Comparison of ENCODE assay signal across 1 cellular context in the genomic region with DNA sequence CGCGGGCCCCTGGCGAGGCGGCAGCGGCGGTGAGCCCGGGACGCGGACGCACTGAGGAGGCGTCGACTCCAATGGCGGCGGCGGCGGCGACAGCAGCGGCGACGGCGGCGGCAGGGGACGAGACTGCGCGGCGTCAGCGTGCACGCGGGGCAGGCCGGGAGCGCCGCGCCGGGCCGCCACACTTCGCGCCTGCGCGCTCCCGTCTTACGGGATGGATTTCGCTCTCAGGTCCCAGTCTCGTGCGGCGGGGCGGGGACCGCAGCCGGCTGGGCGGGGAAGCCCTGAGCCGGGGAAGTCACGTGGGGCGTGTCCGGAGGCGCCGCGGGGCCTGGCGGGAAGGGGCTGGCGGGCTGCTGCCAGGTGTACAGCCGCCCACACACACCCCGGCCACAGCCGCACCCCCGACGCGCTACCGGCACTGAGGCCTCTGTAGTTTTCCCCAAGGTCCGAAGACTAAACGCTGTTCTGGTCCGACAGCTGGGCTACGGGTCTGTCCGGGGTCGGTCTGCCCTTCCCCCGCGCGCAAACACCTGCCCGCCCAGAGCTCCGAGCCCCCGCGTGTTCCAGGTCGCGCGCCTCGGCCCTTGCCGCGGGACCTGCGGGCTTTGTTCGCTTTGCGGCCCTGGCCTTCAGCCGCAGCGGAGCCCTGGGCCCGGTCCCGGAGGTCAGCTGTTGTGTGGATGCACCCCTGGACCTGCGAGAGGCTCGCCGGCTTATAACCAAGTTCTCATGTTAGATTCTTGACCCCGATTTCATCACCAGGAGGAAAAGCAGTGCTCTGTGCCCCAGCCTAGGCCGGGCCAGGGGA.
TF ChIP-seq lines count a peak whose summit lies in the region.

A gene (minus strand): TSS at position 91 of the 808 bp plus-strand sequence. CDS start 239 bp downstream, outside the sequence.

TF ChIP-seq in K562, 482 proteins besides CTCF, POLR2A, EP300 and RAD21 (continued from another document and continues in another):
- TF ChIP-seq, protein P1, sequence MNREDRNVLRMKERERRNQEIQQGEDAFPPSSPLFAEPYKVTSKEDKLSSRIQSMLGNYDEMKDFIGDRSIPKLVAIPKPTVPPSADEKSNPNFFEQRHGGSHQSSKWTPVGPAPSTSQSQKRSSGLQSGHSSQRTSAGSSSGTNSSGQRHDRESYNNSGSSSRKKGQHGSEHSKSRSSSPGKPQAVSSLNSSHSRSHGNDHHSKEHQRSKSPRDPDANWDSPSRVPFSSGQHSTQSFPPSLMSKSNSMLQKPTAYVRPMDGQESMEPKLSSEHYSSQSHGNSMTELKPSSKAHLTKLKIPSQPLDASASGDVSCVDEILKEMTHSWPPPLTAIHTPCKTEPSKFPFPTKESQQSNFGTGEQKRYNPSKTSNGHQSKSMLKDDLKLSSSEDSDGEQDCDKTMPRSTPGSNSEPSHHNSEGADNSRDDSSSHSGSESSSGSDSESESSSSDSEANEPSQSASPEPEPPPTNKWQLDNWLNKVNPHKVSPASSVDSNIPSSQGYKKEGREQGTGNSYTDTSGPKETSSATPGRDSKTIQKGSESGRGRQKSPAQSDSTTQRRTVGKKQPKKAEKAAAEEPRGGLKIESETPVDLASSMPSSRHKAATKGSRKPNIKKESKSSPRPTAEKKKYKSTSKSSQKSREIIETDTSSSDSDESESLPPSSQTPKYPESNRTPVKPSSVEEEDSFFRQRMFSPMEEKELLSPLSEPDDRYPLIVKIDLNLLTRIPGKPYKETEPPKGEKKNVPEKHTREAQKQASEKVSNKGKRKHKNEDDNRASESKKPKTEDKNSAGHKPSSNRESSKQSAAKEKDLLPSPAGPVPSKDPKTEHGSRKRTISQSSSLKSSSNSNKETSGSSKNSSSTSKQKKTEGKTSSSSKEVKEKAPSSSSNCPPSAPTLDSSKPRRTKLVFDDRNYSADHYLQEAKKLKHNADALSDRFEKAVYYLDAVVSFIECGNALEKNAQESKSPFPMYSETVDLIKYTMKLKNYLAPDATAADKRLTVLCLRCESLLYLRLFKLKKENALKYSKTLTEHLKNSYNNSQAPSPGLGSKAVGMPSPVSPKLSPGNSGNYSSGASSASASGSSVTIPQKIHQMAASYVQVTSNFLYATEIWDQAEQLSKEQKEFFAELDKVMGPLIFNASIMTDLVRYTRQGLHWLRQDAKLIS (CRISPR knock-in tag; IDR thresholded peaks at IDR 0.05), result no peak
- no peak for TF ChIP-seq GTF2A2 (tag; IDR thresholded peaks at IDR 0.05)
- TF ChIP-seq CHD2 (IDR thresholded peaks at IDR 0.05; ENCODE audit: low read depth, low read length), result peak; percentile 62; the same call in 1 of the 2 replicates
- no peak for TF ChIP-seq NBN (IDR thresholded peaks at IDR 0.05; ENCODE audit: low read depth)
- peak; percentile 60 for TF ChIP-seq POLR2B (IDR thresholded peaks at IDR 0.05; ENCODE audit: low read depth, partially characterized antibody)
- TF ChIP-seq ETV5 (CRISPR knock-in tag; IDR thresholded peaks at IDR 0.05; ENCODE audit: low read depth), result no peak
- peak; percentile 64; the same call in 1 of the 2 replicates for TF ChIP-seq ZNF212 (CRISPR knock-in tag; IDR thresholded peaks at IDR 0.05)
- peak; percentile 38; the same call in 1 of the 2 replicates for TF ChIP-seq JUND (IDR thresholded peaks at IDR 0.05; ENCODE audit: borderline replicate concordance, low read depth, low read length)
- no peak; the same call in 2 of the 3 replicates for TF ChIP-seq JUND (tag; IDR thresholded peaks at IDR 0.05; ENCODE audit: borderline replicate concordance, low read depth, low read length)
- TF ChIP-seq CBX2 (IDR thresholded peaks at IDR 0.05; ENCODE audit: insufficient read depth, low read length, poor library complexity, severe bottlenecking), result no peak
- no peak for TF ChIP-seq MCM3 (IDR thresholded peaks at IDR 0.05)
- TF ChIP-seq ZNF644 (tag; IDR thresholded peaks at IDR 0.05; ENCODE audit: low read depth), result no peak
- TF ChIP-seq ZNF324 (CRISPR knock-in tag; IDR thresholded peaks at IDR 0.05), result no peak
- TF ChIP-seq MEF2A (IDR thresholded peaks at IDR 0.05; ENCODE audit: control insufficient read depth, low read depth, low read length), result no peak
- no peak for TF ChIP-seq EZH2 (IDR thresholded peaks at IDR 0.05; ENCODE audit: borderline replicate concordance, low read depth, low read length)
- no peak for TF ChIP-seq COPS2 (conservative IDR thresholded peaks at IDR 0.05)
- TF ChIP-seq RNF2 (IDR thresholded peaks at IDR 0.05), result peak; percentile 21; the same call in 1 of the 2 replicates
- 0 out of 4 replicates have a peak, but pooled peaks of 1 of the 2 experiments have one; percentile 28 for TF ChIP-seq TEAD1 (CRISPR knock-in tag; IDR thresholded peaks at IDR 0.05)
- TF ChIP-seq ZNF444 (CRISPR knock-in tag; IDR thresholded peaks at IDR 0.05), result no peak
- TF ChIP-seq, protein P2, sequence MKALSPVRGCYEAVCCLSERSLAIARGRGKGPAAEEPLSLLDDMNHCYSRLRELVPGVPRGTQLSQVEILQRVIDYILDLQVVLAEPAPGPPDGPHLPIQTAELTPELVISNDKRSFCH (CRISPR knock-in tag; IDR thresholded peaks at IDR 0.05), result no peak
- TF ChIP-seq, protein P2 (tag; IDR thresholded peaks at IDR 0.05), result no peak
- no peak for TF ChIP-seq CHD1 (IDR thresholded peaks at IDR 0.05; ENCODE audit: low read length)
- no peak for TF ChIP-seq POLR3G (IDR thresholded peaks at IDR 0.05; ENCODE audit: extremely low read depth, insufficient read length, insufficient replicate concordance)
- TF ChIP-seq MTA3 (IDR thresholded peaks at IDR 0.05; ENCODE audit: borderline replicate concordance), result peak; percentile 69; the same call in 1 of the 2 replicates
- no peak for TF ChIP-seq SAFB2 (IDR thresholded peaks at IDR 0.05; ENCODE audit: borderline replicate concordance, low read depth, low read length, severe bottlenecking)
- no peak for TF ChIP-seq GABPB2 (CRISPR knock-in tag; conservative IDR thresholded peaks at IDR 0.05)
- TF ChIP-seq, protein P3, sequence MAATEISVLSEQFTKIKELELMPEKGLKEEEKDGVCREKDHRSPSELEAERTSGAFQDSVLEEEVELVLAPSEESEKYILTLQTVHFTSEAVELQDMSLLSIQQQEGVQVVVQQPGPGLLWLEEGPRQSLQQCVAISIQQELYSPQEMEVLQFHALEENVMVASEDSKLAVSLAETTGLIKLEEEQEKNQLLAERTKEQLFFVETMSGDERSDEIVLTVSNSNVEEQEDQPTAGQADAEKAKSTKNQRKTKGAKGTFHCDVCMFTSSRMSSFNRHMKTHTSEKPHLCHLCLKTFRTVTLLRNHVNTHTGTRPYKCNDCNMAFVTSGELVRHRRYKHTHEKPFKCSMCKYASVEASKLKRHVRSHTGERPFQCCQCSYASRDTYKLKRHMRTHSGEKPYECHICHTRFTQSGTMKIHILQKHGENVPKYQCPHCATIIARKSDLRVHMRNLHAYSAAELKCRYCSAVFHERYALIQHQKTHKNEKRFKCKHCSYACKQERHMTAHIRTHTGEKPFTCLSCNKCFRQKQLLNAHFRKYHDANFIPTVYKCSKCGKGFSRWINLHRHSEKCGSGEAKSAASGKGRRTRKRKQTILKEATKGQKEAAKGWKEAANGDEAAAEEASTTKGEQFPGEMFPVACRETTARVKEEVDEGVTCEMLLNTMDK (IDR thresholded peaks at IDR 0.05; ENCODE audit: borderline replicate concordance, insufficient read depth, low read depth, low read length, poor library complexity, severe bottlenecking), result no peak
- TF ChIP-seq SRF (CRISPR knock-in tag; IDR thresholded peaks at IDR 0.05), result peak in 1 of 2 experiments; percentile 34; a peak in 2 of 4 replicates
- TF ChIP-seq ZEB2 (IDR thresholded peaks at IDR 0.05), result peak; percentile 89
- no peak for TF ChIP-seq NELFE (IDR thresholded peaks at IDR 0.05; ENCODE audit: insufficient read depth, insufficient read length)
- no peak for TF ChIP-seq KLF10 (CRISPR knock-in tag; IDR thresholded peaks at IDR 0.05)
- TF ChIP-seq, protein P4, sequence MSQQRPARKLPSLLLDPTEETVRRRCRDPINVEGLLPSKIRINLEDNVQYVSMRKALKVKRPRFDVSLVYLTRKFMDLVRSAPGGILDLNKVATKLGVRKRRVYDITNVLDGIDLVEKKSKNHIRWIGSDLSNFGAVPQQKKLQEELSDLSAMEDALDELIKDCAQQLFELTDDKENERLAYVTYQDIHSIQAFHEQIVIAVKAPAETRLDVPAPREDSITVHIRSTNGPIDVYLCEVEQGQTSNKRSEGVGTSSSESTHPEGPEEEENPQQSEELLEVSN (IDR thresholded peaks at IDR 0.05; ENCODE audit: borderline replicate concordance in 1 of 2, extremely low read depth in 1 of 2, insufficient read depth in 1 of 2, insufficient read length in 1 of 2, low read depth in 1 of 2, low read length in 1 of 2, poor library complexity in 1 of 2, severe bottlenecking in 1 of 2), result peak; percentile 93 to 98
- TF ChIP-seq TBL1XR1 (IDR thresholded peaks at IDR 0.05; ENCODE audit: low read length in 2 of 2), result no peak
- TF ChIP-seq MYC (IDR thresholded peaks at IDR 0.05; ENCODE audit: low read depth, low read length), result peak; percentile 70
- TF ChIP-seq MYC (CRISPR knock-in tag; IDR thresholded peaks at IDR 0.05; ENCODE audit: borderline replicate concordance, low read depth), result no peak
- TF ChIP-seq, protein P5, sequence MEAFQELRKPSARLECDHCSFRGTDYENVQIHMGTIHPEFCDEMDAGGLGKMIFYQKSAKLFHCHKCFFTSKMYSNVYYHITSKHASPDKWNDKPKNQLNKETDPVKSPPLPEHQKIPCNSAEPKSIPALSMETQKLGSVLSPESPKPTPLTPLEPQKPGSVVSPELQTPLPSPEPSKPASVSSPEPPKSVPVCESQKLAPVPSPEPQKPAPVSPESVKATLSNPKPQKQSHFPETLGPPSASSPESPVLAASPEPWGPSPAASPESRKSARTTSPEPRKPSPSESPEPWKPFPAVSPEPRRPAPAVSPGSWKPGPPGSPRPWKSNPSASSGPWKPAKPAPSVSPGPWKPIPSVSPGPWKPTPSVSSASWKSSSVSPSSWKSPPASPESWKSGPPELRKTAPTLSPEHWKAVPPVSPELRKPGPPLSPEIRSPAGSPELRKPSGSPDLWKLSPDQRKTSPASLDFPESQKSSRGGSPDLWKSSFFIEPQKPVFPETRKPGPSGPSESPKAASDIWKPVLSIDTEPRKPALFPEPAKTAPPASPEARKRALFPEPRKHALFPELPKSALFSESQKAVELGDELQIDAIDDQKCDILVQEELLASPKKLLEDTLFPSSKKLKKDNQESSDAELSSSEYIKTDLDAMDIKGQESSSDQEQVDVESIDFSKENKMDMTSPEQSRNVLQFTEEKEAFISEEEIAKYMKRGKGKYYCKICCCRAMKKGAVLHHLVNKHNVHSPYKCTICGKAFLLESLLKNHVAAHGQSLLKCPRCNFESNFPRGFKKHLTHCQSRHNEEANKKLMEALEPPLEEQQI (IDR thresholded peaks at IDR 0.05), result no peak
- peak; percentile 71 for TF ChIP-seq SP1 (CRISPR knock-in tag; IDR thresholded peaks at IDR 0.05)
- TF ChIP-seq ERF (CRISPR knock-in tag; IDR thresholded peaks at IDR 0.05), result peak; percentile 38; the same call in 1 of the 2 replicates
- no peak for TF ChIP-seq TCFL5 (CRISPR knock-in tag; conservative IDR thresholded peaks at IDR 0.05)
- TF ChIP-seq MIER1 (IDR thresholded peaks at IDR 0.05; ENCODE audit: low read depth), result no peak
- no peak for TF ChIP-seq PHB (CRISPR knock-in tag; IDR thresholded peaks at IDR 0.05)
- TF ChIP-seq KDM5B (IDR thresholded peaks at IDR 0.05; ENCODE audit: insufficient replicate concordance, low read depth, low read length), result peak; percentile 85
- TF ChIP-seq CSDE1 (IDR thresholded peaks at IDR 0.05), result no peak
- peak; percentile 52 to 92 (median 90) for TF ChIP-seq YY1 (IDR thresholded peaks at IDR 0.05; ENCODE audit: borderline replicate concordance in 1 of 3, control insufficient read depth in 1 of 3, extremely low read depth in 1 of 3, insufficient read depth in 3 of 3, insufficient read length in 1 of 3, insufficient replicate concordance in 2 of 3, low read depth in 1 of 3, low read length in 2 of 3)
- TF ChIP-seq TARDBP (IDR thresholded peaks at IDR 0.05), result peak; percentile 20; the same call in 1 of the 2 replicates
- TF ChIP-seq RBFOX2 (IDR thresholded peaks at IDR 0.05; ENCODE audit: low read depth, low read length), result peak; percentile 81
- TF ChIP-seq ELF4 (CRISPR knock-in tag; IDR thresholded peaks at IDR 0.05), result no peak
- TF ChIP-seq, protein P6, sequence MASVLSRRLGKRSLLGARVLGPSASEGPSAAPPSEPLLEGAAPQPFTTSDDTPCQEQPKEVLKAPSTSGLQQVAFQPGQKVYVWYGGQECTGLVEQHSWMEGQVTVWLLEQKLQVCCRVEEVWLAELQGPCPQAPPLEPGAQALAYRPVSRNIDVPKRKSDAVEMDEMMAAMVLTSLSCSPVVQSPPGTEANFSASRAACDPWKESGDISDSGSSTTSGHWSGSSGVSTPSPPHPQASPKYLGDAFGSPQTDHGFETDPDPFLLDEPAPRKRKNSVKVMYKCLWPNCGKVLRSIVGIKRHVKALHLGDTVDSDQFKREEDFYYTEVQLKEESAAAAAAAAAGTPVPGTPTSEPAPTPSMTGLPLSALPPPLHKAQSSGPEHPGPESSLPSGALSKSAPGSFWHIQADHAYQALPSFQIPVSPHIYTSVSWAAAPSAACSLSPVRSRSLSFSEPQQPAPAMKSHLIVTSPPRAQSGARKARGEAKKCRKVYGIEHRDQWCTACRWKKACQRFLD (CRISPR knock-in tag; IDR thresholded peaks at IDR 0.05), result peak; percentile 38; the same call in 1 of the 2 replicates
- TF ChIP-seq ZBED1 (IDR thresholded peaks at IDR 0.05), result no peak
- TF ChIP-seq, protein P7, sequence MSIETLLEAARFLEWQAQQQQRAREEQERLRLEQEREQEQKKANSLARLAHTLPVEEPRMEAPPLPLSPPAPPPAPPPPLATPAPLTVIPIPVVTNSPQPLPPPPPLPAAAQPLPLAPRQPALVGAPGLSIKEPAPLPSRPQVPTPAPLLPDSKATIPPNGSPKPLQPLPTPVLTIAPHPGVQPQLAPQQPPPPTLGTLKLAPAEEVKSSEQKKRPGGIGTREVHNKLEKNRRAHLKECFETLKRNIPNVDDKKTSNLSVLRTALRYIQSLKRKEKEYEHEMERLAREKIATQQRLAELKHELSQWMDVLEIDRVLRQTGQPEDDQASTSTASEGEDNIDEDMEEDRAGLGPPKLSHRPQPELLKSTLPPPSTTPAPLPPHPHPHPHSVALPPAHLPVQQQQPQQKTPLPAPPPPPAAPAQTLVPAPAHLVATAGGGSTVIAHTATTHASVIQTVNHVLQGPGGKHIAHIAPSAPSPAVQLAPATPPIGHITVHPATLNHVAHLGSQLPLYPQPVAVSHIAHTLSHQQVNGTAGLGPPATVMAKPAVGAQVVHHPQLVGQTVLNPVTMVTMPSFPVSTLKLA (conservative IDR thresholded peaks at IDR 0.05), result peak; percentile 85 to 89
- TF ChIP-seq, protein P8, sequence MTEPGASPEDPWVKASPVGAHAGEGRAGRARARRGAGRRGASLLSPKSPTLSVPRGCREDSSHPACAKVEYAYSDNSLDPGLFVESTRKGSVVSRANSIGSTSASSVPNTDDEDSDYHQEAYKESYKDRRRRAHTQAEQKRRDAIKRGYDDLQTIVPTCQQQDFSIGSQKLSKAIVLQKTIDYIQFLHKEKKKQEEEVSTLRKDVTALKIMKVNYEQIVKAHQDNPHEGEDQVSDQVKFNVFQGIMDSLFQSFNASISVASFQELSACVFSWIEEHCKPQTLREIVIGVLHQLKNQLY (CRISPR knock-in tag; conservative IDR thresholded peaks at IDR 0.05), result no peak
- TF ChIP-seq PML (IDR thresholded peaks at IDR 0.05; ENCODE audit: low read length), result no peak; the same call in 1 of the 2 replicates
- TF ChIP-seq PTRF (tag; IDR thresholded peaks at IDR 0.05), result no peak
